In the genomic region with DNA sequence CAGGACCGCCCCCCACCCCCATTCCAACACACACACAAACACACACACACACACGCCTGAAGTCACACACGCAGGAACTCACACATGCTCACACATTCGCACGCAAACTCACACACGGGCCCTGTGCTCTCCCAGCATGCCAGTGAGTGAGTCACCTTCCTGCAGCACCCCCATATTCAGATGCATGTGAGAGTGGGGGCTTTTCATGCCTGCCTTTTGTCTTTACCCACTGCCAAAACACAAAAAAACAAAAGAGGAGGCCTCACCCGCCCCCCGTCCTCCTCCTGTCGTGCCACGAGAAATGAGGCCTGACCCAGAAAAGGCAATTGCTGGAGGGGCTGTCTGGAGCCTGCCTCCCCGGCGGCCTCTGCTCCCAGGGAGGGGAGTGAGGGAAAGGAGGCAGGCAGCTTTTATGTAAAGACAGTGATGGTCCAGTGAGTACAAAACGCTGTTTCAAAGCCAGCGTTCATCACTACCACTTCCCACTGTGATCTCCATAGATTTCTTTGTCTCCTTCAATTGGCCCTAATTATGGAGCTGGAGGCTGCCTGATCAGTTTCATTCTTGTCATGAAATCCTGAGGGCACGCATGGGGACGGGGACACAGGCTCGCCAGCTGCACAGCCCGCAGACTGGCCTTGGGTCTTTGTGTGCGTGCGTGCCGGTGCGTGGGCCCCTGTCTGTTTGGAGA, we compare ENCODE assay signal across 10 cellular contexts. TPM values are rescaled to one million over a fixed set of nuclear protein-coding genes. Genes with fewer than 3 reads are reported as not detected.
A peak's percentile ranks its signal among the peaks of the same experiment; 100 is the strongest.
DNase-seq lines count a peak whose midpoint lies in the region; ATAC-seq and TF ChIP-seq lines count a peak whose summit lies in the region.
"Had no signal": no experiment of that assay in that cellular context is flagged by ENCODE, and none has a peak within 500 bp of the region (broad histone marks: within the 10 kb centered on the region; RNA-seq: fewer than 3 reads in every experiment).

No MANE protein-coding gene starts in this region.

- DNase-seq in AG08395 (ENCODE audit: low spot score) = peak; percentile 73
- DNase-seq in activated naive CD8-positive, alpha-beta T cell treated with anti-CD3 and anti-CD28 coated beads, Interleukin-2, amount 50 U/mL, for 24 hours = peak; percentile 32
- DNase-seq in mesenchymal stem cell = peak; percentile 97
- no peak for DNase-seq in GM10248 (ENCODE audit: extremely low spot score)
- DNase-seq in stimulated activated CD4-positive, alpha-beta T cell treated with anti-CD3 and anti-CD28 coated beads, Interleukin-12 subunit alpha, Interleukin-12 subunit beta, amount 100 ng/mL, for 4 hours = no peak
- no peak for DNase-seq in heart left ventricle
- DNase-seq: naive B cell had no signal

- H3K4ac ChIP-seq in mesenchymal stem cell (ENCODE audit: low read depth in 1 of 2, low read length in 2 of 2) = peak overlapping the region; percentile 57 to 79

- peaks cover 86% of the 10 kb centered on the region for H3K4me1 ChIP-seq in HUES64 (ENCODE audit: insufficient read depth, low read length)
- peaks cover 56% of the 10 kb centered on the region for H3K4me1 ChIP-seq in mesenchymal stem cell (ENCODE audit: control insufficient read depth, insufficient read depth, low read depth, low read length)
- H3K4me1 ChIP-seq in heart left ventricle = peaks cover 0 to 24% (median 7%) of the 10 kb centered on the region in 12 donors

- H3K27me3 Mint-ChIP-seq in activated naive CD8-positive, alpha-beta T cell treated with anti-CD3 and anti-CD28 coated beads, Interleukin-2, amount 50 U/mL, for 24 hours = no peaks in the 10 kb centered on the region
- H3K27me3 Mint-ChIP-seq: naive B cell had no signal

- H3K27ac ChIP-seq in HUES64 (ENCODE audit: low read depth, low read length) (peak overlapping the region; percentile 97), mesenchymal stem cell (ENCODE audit: low read length, poor library complexity, severe bottlenecking) (peak overlapping the region; percentile 79), heart left ventricle (peak overlapping the region in 1 of 12 donors; percentile 49)
- H3K27ac ChIP-seq: HL-60 had no signal

- TF ChIP-seq CTCF in GM10248 (IDR thresholded peaks at IDR 0.05; ENCODE audit: control extremely low read depth, extremely low read depth, low read depth, missing control alignments) (no peak), heart left ventricle (IDR thresholded peaks at IDR 0.05) (no peak)

- peak overlapping the region; percentile 90 for H3K27ac Mint-ChIP-seq in activated naive CD8-positive, alpha-beta T cell treated with anti-CD3 and anti-CD28 coated beads, Interleukin-2, amount 50 U/mL, for 24 hours
- H3K27ac Mint-ChIP-seq: naive B cell had no signal

- no peaks in the 10 kb centered on the region for H3K9me3 Mint-ChIP-seq in activated naive CD8-positive, alpha-beta T cell treated with anti-CD3 and anti-CD28 coated beads, Interleukin-2, amount 50 U/mL, for 24 hours
- H3K9me3 Mint-ChIP-seq: naive B cell had no signal

- H3K27me3 ChIP-seq in HUES64 (ENCODE audit: insufficient read depth, low read length) (peaks cover 47% of the 10 kb centered on the region), mesenchymal stem cell (ENCODE audit: control insufficient read depth in 1 of 2, insufficient read depth in 1 of 2, low read length in 2 of 2) (no peaks in the 10 kb centered on the region), heart left ventricle (no peaks in the 10 kb centered on the region)

- H2BK12ac ChIP-seq in mesenchymal stem cell (ENCODE audit: low read length in 2 of 2) = peak overlapping the region; percentile 80 to 85

- H3K36me3 Mint-ChIP-seq in activated naive CD8-positive, alpha-beta T cell treated with anti-CD3 and anti-CD28 coated beads, Interleukin-2, amount 50 U/mL, for 24 hours (ENCODE audit: low read depth) = no peaks in the 10 kb centered on the region
- H3K36me3 Mint-ChIP-seq: naive B cell had no signal

- H2AFZ ChIP-seq in mesenchymal stem cell (ENCODE audit: low read depth, low read length) = no peak overlapping the region

- H3K23ac ChIP-seq in mesenchymal stem cell (ENCODE audit: low read length in 2 of 2) = no peak overlapping the region

- peak overlapping the region; percentile 11 for H2BK120ac ChIP-seq in mesenchymal stem cell (ENCODE audit: low read depth, low read length)

- WGBS in HUES64 = 14% methylated on average over 22 of the region's 22 CpGs
- WGBS in mesenchymal stem cell = 36% methylated on average over 22 of the region's 22 CpGs
- 86 to 90% (median 87%) methylated on average over 22 of the region's 22 CpGs for WGBS in heart left ventricle, 4 donors

- H4K91ac ChIP-seq in mesenchymal stem cell (ENCODE audit: low read length) = peak overlapping the region; percentile 77

- CTCF ChIA-PET in GM10248 (lab: Yijun Ruan, JAX) = interaction anchor here (1.0 to 1.2 kb wide), 2 partner anchors 32 to 56 kb away, joined by 3 read pairs; no protein-coding TSS in a partner anchor

- peak overlapping the region; percentile 60 for H3K4me2 ChIP-seq in mesenchymal stem cell (ENCODE audit: low read length, poor library complexity, severe bottlenecking)

- H3K4me3 Mint-ChIP-seq in activated naive CD8-positive, alpha-beta T cell treated with anti-CD3 and anti-CD28 coated beads, Interleukin-2, amount 50 U/mL, for 24 hours = peak overlapping the region; percentile 59

- H3K9me3 ChIP-seq in HUES64 (ENCODE audit: insufficient read depth, low read depth, low read length) (no peaks in the 10 kb centered on the region), mesenchymal stem cell (ENCODE audit: control insufficient read depth, low read length) (no peaks in the 10 kb centered on the region), heart left ventricle (no peaks in the 10 kb centered on the region)

- no peak for TF ChIP-seq POLR2A in heart left ventricle (IDR thresholded peaks at IDR 0.05)

- peak; percentile 67 for ATAC-seq in activated naive CD8-positive, alpha-beta T cell treated with anti-CD3 and anti-CD28 coated beads, Interleukin-2, amount 50 U/mL, for 24 hours
- no peak for ATAC-seq in HG02840 (IDR thresholded peaks at IDR 0.05; ENCODE audit: low FRiP score, unreplicated experiment)
- no peak for ATAC-seq in heart left ventricle

- peaks cover 43% of the 10 kb centered on the region for H3K79me1 ChIP-seq in mesenchymal stem cell (replicated peaks; ENCODE audit: low read length, poor library complexity, severe bottlenecking)

- H3K36me3 ChIP-seq in HUES64 (ENCODE audit: insufficient read depth, low read length) (no peaks in the 10 kb centered on the region), mesenchymal stem cell (ENCODE audit: control insufficient read depth in 1 of 2, insufficient read depth in 2 of 2, low read depth in 1 of 2, low read length in 2 of 2) (peaks cover 0 to 9% of the 10 kb centered on the region in 2 experiments), heart left ventricle (no peaks in the 10 kb centered on the region)

- H2BK15ac ChIP-seq in mesenchymal stem cell (ENCODE audit: low read depth, poor library complexity, severe bottlenecking) = no peak overlapping the region

- intact Hi-C loops in heart left ventricle (cut with DNase I) = no loop called here

- H3K4me3 ChIP-seq in HUES64 (ENCODE audit: low read length) (no peak overlapping the region), mesenchymal stem cell (ENCODE audit: insufficient read depth in 1 of 2, low read depth in 1 of 2, low read length in 2 of 2) (no peak overlapping the region), heart left ventricle (no peak overlapping the region)

- H2BK5ac ChIP-seq in mesenchymal stem cell (ENCODE audit: low read depth, low read length, poor library complexity, severe bottlenecking) = peak overlapping the region; percentile 33

- H3K9ac ChIP-seq in HUES64 (ENCODE audit: low read depth, low read length) (peak overlapping the region; percentile 16), mesenchymal stem cell (ENCODE audit: low read length) (peak overlapping the region; percentile 24)

- H3K18ac ChIP-seq in mesenchymal stem cell (ENCODE audit: low read depth in 1 of 2, low read length in 2 of 2) = peak overlapping the region; percentile 85 to 89

- peak overlapping the region; percentile 82 for H4K8ac ChIP-seq in mesenchymal stem cell (ENCODE audit: low read length)

- POLR2A ChIA-PET in GM10248 (lab: Yijun Ruan, JAX) = no interaction called here

- peak overlapping the region; percentile 67 for H2AK5ac ChIP-seq in mesenchymal stem cell (ENCODE audit: low read length, severe bottlenecking)

- H3K4me1 Mint-ChIP-seq in activated naive CD8-positive, alpha-beta T cell treated with anti-CD3 and anti-CD28 coated beads, Interleukin-2, amount 50 U/mL, for 24 hours = peaks cover 36% of the 10 kb centered on the region

- H3K14ac ChIP-seq in mesenchymal stem cell (ENCODE audit: low read length in 2 of 2) = no peak overlapping the region

RNA-seq across cellular contexts. Expression of gene GSE1, which starts 29.5 kb away (rescaled TPM):
- polyA plus RNA-seq in HUES64 (2013, experiment 1 of 2) = 33.4 TPM
- 32.2 TPM for polyA plus RNA-seq in HUES64 (2013, experiment 2 of 2)
- polyA plus RNA-seq in mesenchymal stem cell (2013, experiment 1 of 2) = 39.2 TPM
- 38.5 TPM for polyA plus RNA-seq in mesenchymal stem cell (2013, experiment 2 of 2)
- 10 to 100 TPM; 23.4 to 48.4 (median 38.5) TPM for total RNA-seq in heart left ventricle
- polyA plus RNA-seq in heart left ventricle = 10 to 100 TPM; 18.1 to 35.3 TPM

Comparison
In these comparisons a context has a peak if more than half of its experiments do, and no peak if none do; other contexts are left out.
1. DNase-seq: peak in AG08395 (single experiment), activated naive CD8-positive, alpha-beta T cell treated with anti-CD3 and anti-CD28 coated beads, Interleukin-2, amount 50 U/mL, for 24 hours (single experiment) and mesenchymal stem cell (single experiment); none in GM10248 (single experiment), stimulated activated CD4-positive, alpha-beta T cell treated with anti-CD3 and anti-CD28 coated beads, Interleukin-12 subunit alpha, Interleukin-12 subunit beta, amount 100 ng/mL, for 4 hours (single experiment) and heart left ventricle (0 of 5).